Comparison of ENCODE assay signal across 14 cellular contexts in the genomic region with DNA sequence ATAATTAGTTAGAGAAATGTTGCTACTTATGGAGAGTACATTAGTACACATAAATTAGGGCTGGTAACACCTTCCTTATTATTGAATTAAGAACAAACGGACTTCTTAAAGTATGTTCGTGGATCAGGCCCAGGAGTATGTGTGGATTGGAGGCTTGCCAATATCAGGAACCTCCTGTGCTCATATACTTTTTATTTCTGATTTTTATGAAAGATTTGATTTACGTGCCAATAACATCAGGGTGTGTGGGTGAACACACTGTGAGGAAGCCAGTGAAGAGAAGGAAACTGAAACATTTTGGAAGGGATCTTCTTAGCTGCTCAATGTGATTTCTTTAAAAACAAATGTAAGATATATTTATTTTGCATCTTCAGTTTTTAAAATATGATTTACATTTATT.
"Had no signal": no experiment of that assay in that cellular context is flagged by ENCODE, and none has a peak within 500 bp of the region (broad histone marks: within the 10 kb centered on the region; RNA-seq: fewer than 3 reads in every experiment).

No MANE protein-coding gene starts in this region.

- H3K9me3 ChIP-seq: mucosa of descending colon, upper lobe of left lung had no signal

- H3K27ac ChIP-seq: upper lobe of left lung had no signal

- H3K4me3 Mint-ChIP-seq: activated naive CD4-positive, alpha-beta T cell treated with anti-CD3 and anti-CD28 coated beads, Interleukin-2, amount 50 U/mL, for 24 hours; natural killer cell; T-helper 2 cell treated with Interferon-gamma antibody and Interleukin-4, amounts not matched to agents 5 μg/mL and 100 μg/mL, for 36 hours had no signal

- H3K36me3 ChIP-seq: upper lobe of left lung had no signal

- H3K4me3 ChIP-seq: mucosa of descending colon, upper lobe of left lung had no signal

- ATAC-seq: activated CD4-positive, CD25-positive, alpha-beta regulatory T cell treated with anti-CD3 and anti-CD28 coated beads, Interleukin-2, amount 50 U/mL, for 24 hours; left colon; mucosa of descending colon; natural killer cell had no signal

- H3K27me3 ChIP-seq: upper lobe of left lung had no signal

- H3K4me1 Mint-ChIP-seq: activated naive CD4-positive, alpha-beta T cell treated with anti-CD3 and anti-CD28 coated beads, Interleukin-2, amount 50 U/mL, for 24 hours; natural killer cell had no signal

- H3K36me3 Mint-ChIP-seq: activated naive CD4-positive, alpha-beta T cell treated with anti-CD3 and anti-CD28 coated beads, Interleukin-2, amount 50 U/mL, for 24 hours; natural killer cell had no signal

- DNase-seq: activated effector memory CD4-positive, alpha-beta T cell treated with Interleukin-2 at 50 U/mL for 16 hours; activated T-cell treated with anti-CD3 and anti-CD28 coated beads, Interleukin-2, amount 50 U/mL, for 1 hour; amniotic stem cell; left colon; mucosa of descending colon; natural killer cell; posterior cingulate gyrus; stimulated activated CD4-positive, alpha-beta T cell treated with anti-CD3 and anti-CD28 coated beads, Interleukin-12 subunit alpha, Interleukin-12 subunit beta, amount 100 ng/mL, for 4 hours; stimulated activated naive CD4-positive, alpha-beta T cell treated with Interleukin-2 at 50 U/mL for 16 hours; SW 1271; upper lobe of left lung had no signal

- H3K9me3 Mint-ChIP-seq: activated naive CD4-positive, alpha-beta T cell treated with anti-CD3 and anti-CD28 coated beads, Interleukin-2, amount 50 U/mL, for 24 hours; T-helper 2 cell treated with Interferon-gamma antibody and Interleukin-4, amounts not matched to agents 5 μg/mL and 100 μg/mL, for 36 hours had no signal

- H3K27ac Mint-ChIP-seq: activated naive CD4-positive, alpha-beta T cell treated with anti-CD3 and anti-CD28 coated beads, Interleukin-2, amount 50 U/mL, for 24 hours; natural killer cell; T-helper 2 cell treated with Interferon-gamma antibody and Interleukin-4, amounts not matched to agents 5 μg/mL and 100 μg/mL, for 36 hours had no signal
